Comparison of ENCODE assay signal across 6 cellular contexts in the genomic region with DNA sequence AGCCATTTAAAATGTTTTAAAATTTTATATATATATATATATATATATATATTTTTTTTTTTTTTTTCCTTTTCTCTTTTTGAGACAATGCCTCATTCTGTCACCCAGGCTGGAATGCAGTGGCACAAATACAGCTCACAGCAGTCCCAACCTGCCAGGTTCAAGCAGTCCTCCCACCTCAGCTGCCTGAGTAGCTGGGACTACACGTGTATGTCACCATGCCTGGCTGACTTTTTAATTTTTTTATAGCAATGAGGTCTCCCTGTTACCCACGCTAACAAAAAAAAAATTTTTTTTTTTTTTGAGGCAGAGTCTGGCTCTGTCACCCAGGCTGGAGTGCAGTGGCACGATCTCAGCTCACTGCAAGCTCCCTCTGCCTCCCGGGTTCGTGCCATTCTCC. TPM values are rescaled to one million over a fixed set of nuclear protein-coding genes. Genes with fewer than 3 reads are reported as not detected.
DNase-seq lines count a peak whose midpoint lies in the region; ATAC-seq and TF ChIP-seq lines count a peak whose summit lies in the region.
"Not testable (repeated sequence)": the region's sequence is repeated elsewhere in the genome, so short reads cannot be mapped to it uniquely, and the experiment has no call there.

No MANE protein-coding gene starts in this region.

- intact Hi-C loops in left ventricle myocardium superior (cut with micrococcal nuclease); natural killer cell (cut with micrococcal nuclease): not testable (repeated sequence)
- intact Hi-C loops in gastrocnemius medialis (cut with DNase I; ENCODE audit: low total_unique reads), result loop anchor here (5.0 kb wide), 1 partner anchor 47 kb away; no protein-coding TSS in a partner anchor

- H3K9me3 ChIP-seq in gastrocnemius medialis, result not testable (repeated sequence)

- H3K27ac Mint-ChIP-seq in HFFc6, result peak overlapping the region; percentile 49; the same call in 1 of the 2 replicates
- H3K27ac Mint-ChIP-seq in natural killer cell, result peak overlapping the region in 1 of 2 donors; percentile 27

- not testable (repeated sequence) for TF ChIP-seq POLR2A in gastrocnemius medialis (IDR thresholded peaks at IDR 0.05)

- peaks cover 68% of the 10 kb centered on the region for H3K4me1 Mint-ChIP-seq in HFFc6 (ENCODE audit: low read depth)
- H3K4me1 Mint-ChIP-seq in natural killer cell, result peaks cover 66 to 81% of the 10 kb centered on the region in 2 donors

- peak; percentile 23 for ATAC-seq in left ventricle myocardium superior
- peak in 2 of 3 donors; percentile 29 to 40 for ATAC-seq in natural killer cell
- peak; percentile 23 to 35 for ATAC-seq in gastrocnemius medialis

- H3K4me3 Mint-ChIP-seq in HFFc6, natural killer cell: not testable (repeated sequence)

- H3K9me3 Mint-ChIP-seq in HFFc6, natural killer cell: not testable (repeated sequence)

- not testable (repeated sequence) for TF ChIP-seq CTCF in HFFc6 (IDR thresholded peaks at IDR 0.05); VCaP (conservative IDR thresholded peaks at IDR 0.05); natural killer cell (IDR thresholded peaks at IDR 0.05); gastrocnemius medialis (IDR thresholded peaks at IDR 0.05 in 4 of 5, conservative IDR thresholded peaks at IDR 0.05 in 1 of 5)

- in situ Hi-C loops in gastrocnemius medialis (cut with MboI; ENCODE audit: low sequenced_read_pairs in 4 of 4), result not testable (repeated sequence)

- H3K27me3 Mint-ChIP-seq in HFFc6 (ENCODE audit: insufficient read depth); natural killer cell (ENCODE audit: low read depth in 2 of 2): not testable (repeated sequence)

- DNase-seq in HFFc6, left ventricle myocardium superior, natural killer cell: not testable (repeated sequence)
- peak in 35 of 61 donors; percentile 1 to 81 (median 27) for DNase-seq in caudate nucleus (lab: John Stamatoyannopoulos, UW)
- peak in 1 of 2 donors; percentile 23 for DNase-seq in gastrocnemius medialis

- H3K4me3 ChIP-seq in gastrocnemius medialis, result not testable (repeated sequence)

- H3K4me1 ChIP-seq in gastrocnemius medialis, result peaks cover 61 to 62% of the 10 kb centered on the region in 2 donors

- H3K27ac ChIP-seq in VCaP, result peak overlapping the region; percentile 51; the same call in 1 of the 2 replicates
- not testable (repeated sequence) for H3K27ac ChIP-seq in caudate nucleus (ENCODE audit: low read depth, low read length)
- peak overlapping the region; percentile 53 to 75 (median 70) for H3K27ac ChIP-seq in gastrocnemius medialis

- not testable (repeated sequence) for H3K27me3 ChIP-seq in gastrocnemius medialis

- H3K36me3 ChIP-seq in gastrocnemius medialis, result not testable (repeated sequence)

- peaks cover 27% of the 10 kb centered on the region for H3K36me3 Mint-ChIP-seq in HFFc6 (ENCODE audit: low read depth)
- not testable (repeated sequence) for H3K36me3 Mint-ChIP-seq in natural killer cell

RNA-seq across cellular contexts. Expression of a gene that starts 26.6 kb away (rescaled TPM):
- total RNA-seq in HFFc6 (2021; fragmentation: NEBNext Ultra II Directional; extraction: Animal tissue kit (Norgen Biotek cat#: 25700)), result 10 to 100 TPM; 83.6 to 95.4 (median 90.8) TPM
- total RNA-seq in left ventricle myocardium superior (75.0 TPM), natural killer cell (100 to 1,000 TPM; 193 to 209 (median 202) TPM), gastrocnemius medialis (100 to 1,000 TPM in 1 of 4 donors, 10 to 100 TPM in 3; 56.7 to 111 (median 76.4) TPM)
